Comparison of ENCODE assay signal across 16 cellular contexts in genomic region chr6:12232821-12233220, GRCh38. TPM values are rescaled to one million over a fixed set of nuclear protein-coding genes. Genes with fewer than 3 reads are reported as not detected.
DNase-seq lines count a peak whose midpoint lies in the region; ATAC-seq and TF ChIP-seq lines count a peak whose summit lies in the region.
"Had no signal": no experiment of that assay in that cellular context is flagged by ENCODE, and none has a peak within 500 bp of the region (broad histone marks: within the 10 kb centered on the region; RNA-seq: fewer than 3 reads in every experiment).

No MANE protein-coding gene starts in this region.

- dilution Hi-C loops in IMR-90 (cut with HindIII; ENCODE audit: low sequenced_read_pairs, unreplicated experiment): no loop called here

- no peak overlapping the region for H2BK20ac ChIP-seq in IMR-90 (ENCODE audit: low read depth, low read length)

- no peak overlapping the region for H4K8ac ChIP-seq in IMR-90 (ENCODE audit: low read depth in 2 of 2, low read length in 2 of 2)

- CTCF ChIA-PET in CD8-positive, alpha-beta T cell (lab: Charles Lee): interaction anchor here (0.8 to 3.8 kb wide), 10 partner anchors 9 to 578 kb away, joined by 3 to 74 read pairs (median 4); no protein-coding TSS in a partner anchor
- CTCF ChIA-PET in IMR-90 (lab: Yijun Ruan, JAX): interaction anchor here (1.3 to 1.5 kb wide), 2 partner anchors 11 to 588 kb away, joined by 3 to 5 read pairs; no protein-coding TSS in a partner anchor

- no peak overlapping the region for H2AK9ac ChIP-seq in IMR-90 (replicated peaks; ENCODE audit: low read depth, low read length, poor library complexity)

- no peak overlapping the region for H3K27ac ChIP-seq in CD8-positive, alpha-beta T cell (ENCODE audit: low read depth, low read length)
- H3K27ac ChIP-seq in IMR-90 (ENCODE audit: insufficient read depth, low read length): no peak overlapping the region
- peak overlapping the region; percentile 17 for H3K27ac ChIP-seq in ectodermal cell (ENCODE audit: insufficient read depth, low read depth, low read length, poor library complexity, severe bottlenecking)
- H3K27ac ChIP-seq in adrenal gland: no peak overlapping the region
- H3K27ac ChIP-seq: prostate gland, tibial artery had no signal

- peak; percentile 9 for DNase-seq in A172 (ENCODE audit: low spot score)
- no peak for DNase-seq in CD8-positive, alpha-beta T cell
- no peak for DNase-seq in IMR-90
- no peak for DNase-seq in adrenal gland
- DNase-seq in NCI-H774 (lab: John Stamatoyannopoulos, UW): no peak
- DNase-seq: dorsolateral prefrontal cortex, heart left ventricle, NCI-H1694 treated with DMSO at 0.1 percent for 48 hours, NCI-H345, tibial artery had no signal

- TF ChIP-seq POLR2A in IMR-90 (IDR thresholded peaks at IDR 0.05; ENCODE audit: low read depth, low read length) (no peak), adrenal gland (IDR thresholded peaks at IDR 0.05) (no peak)

- H3K9ac ChIP-seq in IMR-90 (ENCODE audit: low read depth, low read length): no peak overlapping the region

- no peak overlapping the region for H2AK5ac ChIP-seq in IMR-90 (ENCODE audit: low read depth, low read length)

- POLR2A ChIA-PET in CD8-positive, alpha-beta T cell (lab: Charles Lee): no interaction called here
- POLR2A ChIA-PET in IMR-90 (lab: Charles Lee; ENCODE audit: unreplicated experiment): interaction anchor here (0.5 kb wide), 1 partner anchor 25 kb away, joined by 4 read pairs; no protein-coding TSS in a partner anchor

- intact Hi-C loops in CD8-positive, alpha-beta T cell (cut with DNase I, micrococcal nuclease): loop anchor here (2.0 to 5.0 kb wide), 4 partner anchors 410 to 659 kb away; no protein-coding TSS in a partner anchor
- intact Hi-C loops in IMR-90 (cut with micrococcal nuclease) (loop anchor here (5.0 kb wide), 2 partner anchors 86 to 151 kb away; no protein-coding TSS in a partner anchor), adrenal gland (cut with DNase I) (loop anchor here in 1 of 2 donors (5.0 kb wide), 1 partner anchor 576 kb away; no protein-coding TSS in a partner anchor)

- no peak for TF ChIP-seq CTCF in CD8-positive, alpha-beta T cell (IDR thresholded peaks at IDR 0.05)
- TF ChIP-seq CTCF in IMR-90 (conservative IDR thresholded peaks at IDR 0.05; ENCODE audit: low read depth, low read length) (no peak), adrenal gland (IDR thresholded peaks at IDR 0.05) (no peak)

- H3K56ac ChIP-seq in IMR-90 (ENCODE audit: extremely low read depth, insufficient read depth, low read length): no peak overlapping the region

- peaks cover 14% of the 10 kb centered on the region for H3K4me1 ChIP-seq in CD8-positive, alpha-beta T cell (ENCODE audit: insufficient read depth, low read length)
- H3K4me1 ChIP-seq in IMR-90 (ENCODE audit: control insufficient read depth, insufficient read depth, low read length): peaks cover 4% of the 10 kb centered on the region
- peaks cover 12% of the 10 kb centered on the region for H3K4me1 ChIP-seq in ectodermal cell (ENCODE audit: control insufficient read depth, insufficient read depth, low read length)
- H3K4me1 ChIP-seq in adrenal gland (replicated peaks in 1 of 2): peaks cover 0 to 4% of the 10 kb centered on the region in 2 donors
- H3K4me1 ChIP-seq: prostate gland had no signal

- peaks cover 6% of the 10 kb centered on the region for H3K9me1 ChIP-seq in IMR-90 (ENCODE audit: insufficient read depth, low read length)

- BruUV-seq in IMR-90 (replicated peaks; lab: Mats Ljungman, UMichigan): no TSS peak

- no peak overlapping the region for H3K14ac ChIP-seq in IMR-90 (replicated peaks; ENCODE audit: low read depth, low read length)

- no peak overlapping the region; the same call in 1 of the 2 replicates for H3K23ac ChIP-seq in IMR-90 (ENCODE audit: low read depth, low read length)

- WGBS in IMR-90 (ENCODE audit: extremely low coverage in 2 of 2, insufficient read length in 1 of 2), 2 experiments: no CpG with 5 or more reads among the region's 1 CpG
- 39 to 67% methylated on average over 1 of the region's 1 CpG for WGBS in ectodermal cell, 2 experiments
- 48 to 62% (median 50%) methylated on average over 1 of the region's 1 CpG for WGBS in adrenal gland, 4 donors

- H4K5ac ChIP-seq in IMR-90 (ENCODE audit: low read depth, low read length): no peak overlapping the region

- H3K36me3 ChIP-seq in CD8-positive, alpha-beta T cell (ENCODE audit: insufficient read depth, low read length): no peaks in the 10 kb centered on the region
- H3K36me3 ChIP-seq in IMR-90 (ENCODE audit: control insufficient read depth, insufficient read depth, low read length) (no peaks in the 10 kb centered on the region), ectodermal cell (ENCODE audit: control insufficient read depth, insufficient read depth, low read length) (no peaks in the 10 kb centered on the region), adrenal gland (replicated peaks in 1 of 2) (no peaks in the 10 kb centered on the region)
- H3K36me3 ChIP-seq: heart left ventricle, prostate gland, tibial artery had no signal

- no peak overlapping the region for H3K4me3 ChIP-seq in CD8-positive, alpha-beta T cell (ENCODE audit: low read depth, low read length)
- no peak overlapping the region for H3K4me3 ChIP-seq in IMR-90 (ENCODE audit: insufficient read depth, low read depth, low read length)
- H3K4me3 ChIP-seq in ectodermal cell (ENCODE audit: insufficient read depth, low read depth, low read length): no peak overlapping the region
- no peak overlapping the region for H3K4me3 ChIP-seq in adrenal gland
- H3K4me3 ChIP-seq: heart left ventricle, prostate gland, tibial artery had no signal

- no peak overlapping the region for H2BK15ac ChIP-seq in IMR-90 (ENCODE audit: low read depth, low read length)

- H3K27me3 ChIP-seq in CD8-positive, alpha-beta T cell (ENCODE audit: insufficient read depth, low read length): no peaks in the 10 kb centered on the region
- H3K27me3 ChIP-seq in IMR-90 (ENCODE audit: control insufficient read depth, insufficient read depth, low read length) (no peaks in the 10 kb centered on the region), ectodermal cell (ENCODE audit: control insufficient read depth, insufficient read depth, low read length, poor library complexity, severe bottlenecking) (no peaks in the 10 kb centered on the region), adrenal gland (no peaks in the 10 kb centered on the region)
- H3K27me3 ChIP-seq: dorsolateral prefrontal cortex, heart left ventricle, tibial artery had no signal

- H3K36me3 Mint-ChIP-seq in CD8-positive, alpha-beta T cell: no peaks in the 10 kb centered on the region
- H3K36me3 Mint-ChIP-seq: immature natural killer cell; naive thymus-derived CD8-positive, alpha-beta T cell had no signal

- no peak overlapping the region for H2AFZ ChIP-seq in IMR-90 (replicated peaks; ENCODE audit: low read length, poor library complexity)

- H3K4ac ChIP-seq in IMR-90 (ENCODE audit: low read depth, low read length): no peak overlapping the region

- 0 out of 2 replicates have a peak overlapping the region, but pooled peaks have one; percentile 12 for H2BK120ac ChIP-seq in IMR-90 (ENCODE audit: low read depth, low read length)

- no peak overlapping the region for H3K27ac Mint-ChIP-seq in CD8-positive, alpha-beta T cell
- H3K27ac Mint-ChIP-seq: immature natural killer cell had no signal

- H3K79me1 ChIP-seq in IMR-90 (ENCODE audit: low read depth in 1 of 2, low read length in 2 of 2): no peaks in the 10 kb centered on the region

- H3K9me3 Mint-ChIP-seq in CD8-positive, alpha-beta T cell: no peaks in the 10 kb centered on the region
- H3K9me3 Mint-ChIP-seq: immature natural killer cell; naive thymus-derived CD8-positive, alpha-beta T cell had no signal

- no peak overlapping the region for H3K4me2 ChIP-seq in IMR-90 (ENCODE audit: low read depth, low read length)

- H3K9me3 ChIP-seq in CD8-positive, alpha-beta T cell (ENCODE audit: low read length): no peaks in the 10 kb centered on the region
- no peaks in the 10 kb centered on the region for H3K9me3 ChIP-seq in IMR-90 (ENCODE audit: control insufficient read depth, insufficient read depth, low read length)
- H3K9me3 ChIP-seq in ectodermal cell (ENCODE audit: control insufficient read depth, low read length): no peaks in the 10 kb centered on the region
- no peaks in the 10 kb centered on the region for H3K9me3 ChIP-seq in adrenal gland (replicated peaks in 1 of 3)
- H3K9me3 ChIP-seq: heart left ventricle, prostate gland, tibial artery had no signal

- H4K20me1 ChIP-seq in IMR-90 (ENCODE audit: insufficient read depth, low read length): no peaks in the 10 kb centered on the region

- ATAC-seq in CD8-positive, alpha-beta T cell: no peak
- ATAC-seq in IMR-90 (ENCODE audit: low read depth): no peak
- no peak for ATAC-seq in GM21526 (IDR thresholded peaks at IDR 0.05; ENCODE audit: low FRiP score, unreplicated experiment)
- ATAC-seq in HG02623 (IDR thresholded peaks at IDR 0.05; ENCODE audit: unreplicated experiment): no peak

- no peak overlapping the region for H4K91ac ChIP-seq in IMR-90 (ENCODE audit: insufficient read depth, low read depth, low read length)

- in situ Hi-C loops in IMR-90 (cut with MboI; ENCODE audit: low sequenced_read_pairs): loop anchor here (5.0 kb wide), 2 partner anchors 576 to 646 kb away; no protein-coding TSS in a partner anchor

- no peak overlapping the region for H3K18ac ChIP-seq in IMR-90 (ENCODE audit: low read depth, low read length)

- no peak for TF ChIP-seq RAD21 in IMR-90 (IDR thresholded peaks at IDR 0.05; ENCODE audit: low read length)

- peak overlapping the region; percentile 42 for H3K4me3 Mint-ChIP-seq in CD8-positive, alpha-beta T cell
- H3K4me3 Mint-ChIP-seq: immature natural killer cell had no signal

- no peak overlapping the region for H2BK5ac ChIP-seq in IMR-90 (ENCODE audit: low read depth, low read length, poor library complexity, severe bottlenecking)

- no peaks in the 10 kb centered on the region for H3K27me3 Mint-ChIP-seq in CD8-positive, alpha-beta T cell (ENCODE audit: low read depth)

- peaks cover 21% of the 10 kb centered on the region for H3K4me1 Mint-ChIP-seq in CD8-positive, alpha-beta T cell (ENCODE audit: low read depth)

TF ChIP-seq in IMR-90, 13 proteins besides CTCF, POLR2A, EP300 and RAD21 (continues in another document):
- no peak for TF ChIP-seq CHD1 (IDR thresholded peaks at IDR 0.05; ENCODE audit: low read depth, low read length)

RNA-seq across cellular contexts. Expression of gene EDN1, which starts 57.3 kb away (rescaled TPM):
- 24.0 and 28.5 TPM in 2 replicates for total RNA-seq in A172 (2014; rRNA removed; shearing (Covaris generic))
- 1 to 10 TPM in 1 of 2 experiments, under 1 TPM in 1; 0.95 to 1.0 TPM for total RNA-seq in CD8-positive, alpha-beta T cell
- total RNA-seq in IMR-90 (2012; rRNA removed): 5.6 and 8.6 TPM in 2 replicates
- polyA plus RNA-seq in IMR-90 (2012; rRNA removed): 8.5 and 9.0 TPM in 2 replicates
- polyA plus RNA-seq in IMR-90 (2012; cell fraction: cytosol; rRNA removed): 3.2 and 5.6 TPM in 2 replicates
- 7.5 and 15.6 TPM in 2 replicates for polyA plus RNA-seq in IMR-90 (2012; cell fraction: nucleus; rRNA removed; ENCODE audit: low replicate concordance)
- 2.1 TPM for polyA plus RNA-seq in ectodermal cell (2013, experiment 1 of 4)
- polyA plus RNA-seq in ectodermal cell (2013, experiment 2 of 4): 2.8 TPM
- polyA plus RNA-seq in ectodermal cell (2013, experiment 3 of 4): 2.4 TPM
- 3.0 TPM for polyA plus RNA-seq in ectodermal cell (2013, experiment 4 of 4)
- 1 to 10 TPM in 5 of 8 donors, under 1 TPM in 3; 0.18 to 7.9 (median 1.3) TPM for total RNA-seq in adrenal gland
- 1 to 10 TPM; 2.8 to 5.4 (median 3.0) TPM for polyA plus RNA-seq in adrenal gland
- polyA plus RNA-seq: immature natural killer cell; naive thymus-derived CD8-positive, alpha-beta T cell had no signal
